Comparison of ENCODE assay signal across 1 cellular context in the genomic region with DNA sequence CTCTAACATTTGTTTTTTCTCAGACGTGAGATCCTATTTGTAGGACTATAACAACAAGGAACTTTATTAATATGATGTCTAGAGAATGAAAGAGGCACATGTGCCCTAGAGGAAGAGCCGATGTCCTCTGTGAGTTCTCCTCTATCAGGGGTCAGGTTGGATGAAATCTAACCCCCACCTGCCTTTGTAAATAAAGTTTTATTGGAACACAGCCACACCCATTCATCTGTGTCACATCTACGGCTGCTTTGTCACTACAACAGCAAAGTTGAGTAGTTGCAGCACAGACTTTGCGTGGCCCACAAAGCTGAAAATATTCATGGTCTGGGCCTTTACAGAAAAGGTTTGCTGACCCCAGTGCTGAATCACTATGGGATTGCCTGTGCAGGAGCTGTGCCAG.
TF ChIP-seq lines count a peak whose summit lies in the region.

No MANE protein-coding gene starts in this region.

TF ChIP-seq in GM23338, 12 proteins besides CTCF, POLR2A, EP300 and RAD21 (continued from another document):
- TF ChIP-seq, protein P1, sequence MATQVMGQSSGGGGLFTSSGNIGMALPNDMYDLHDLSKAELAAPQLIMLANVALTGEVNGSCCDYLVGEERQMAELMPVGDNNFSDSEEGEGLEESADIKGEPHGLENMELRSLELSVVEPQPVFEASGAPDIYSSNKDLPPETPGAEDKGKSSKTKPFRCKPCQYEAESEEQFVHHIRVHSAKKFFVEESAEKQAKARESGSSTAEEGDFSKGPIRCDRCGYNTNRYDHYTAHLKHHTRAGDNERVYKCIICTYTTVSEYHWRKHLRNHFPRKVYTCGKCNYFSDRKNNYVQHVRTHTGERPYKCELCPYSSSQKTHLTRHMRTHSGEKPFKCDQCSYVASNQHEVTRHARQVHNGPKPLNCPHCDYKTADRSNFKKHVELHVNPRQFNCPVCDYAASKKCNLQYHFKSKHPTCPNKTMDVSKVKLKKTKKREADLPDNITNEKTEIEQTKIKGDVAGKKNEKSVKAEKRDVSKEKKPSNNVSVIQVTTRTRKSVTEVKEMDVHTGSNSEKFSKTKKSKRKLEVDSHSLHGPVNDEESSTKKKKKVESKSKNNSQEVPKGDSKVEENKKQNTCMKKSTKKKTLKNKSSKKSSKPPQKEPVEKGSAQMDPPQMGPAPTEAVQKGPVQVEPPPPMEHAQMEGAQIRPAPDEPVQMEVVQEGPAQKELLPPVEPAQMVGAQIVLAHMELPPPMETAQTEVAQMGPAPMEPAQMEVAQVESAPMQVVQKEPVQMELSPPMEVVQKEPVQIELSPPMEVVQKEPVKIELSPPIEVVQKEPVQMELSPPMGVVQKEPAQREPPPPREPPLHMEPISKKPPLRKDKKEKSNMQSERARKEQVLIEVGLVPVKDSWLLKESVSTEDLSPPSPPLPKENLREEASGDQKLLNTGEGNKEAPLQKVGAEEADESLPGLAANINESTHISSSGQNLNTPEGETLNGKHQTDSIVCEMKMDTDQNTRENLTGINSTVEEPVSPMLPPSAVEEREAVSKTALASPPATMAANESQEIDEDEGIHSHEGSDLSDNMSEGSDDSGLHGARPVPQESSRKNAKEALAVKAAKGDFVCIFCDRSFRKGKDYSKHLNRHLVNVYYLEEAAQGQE (IDR thresholded peaks at IDR 0.05; ENCODE audit: unreplicated experiment): no peak
- TF ChIP-seq ZNF462 (CRISPR knock-in tag; IDR thresholded peaks at IDR 0.05) (no peak), EZH2 (IDR thresholded peaks at IDR 0.05; ENCODE audit: low read depth, unreplicated experiment) (no peak), ETS1 (IDR thresholded peaks at IDR 0.05) (no peak), CREB1 (CRISPR knock-in tag; IDR thresholded peaks at IDR 0.05; ENCODE audit: low read depth) (no peak), EZH2phosphoT487 (IDR thresholded peaks at IDR 0.05; ENCODE audit: unreplicated experiment) (no peak), NANOG (IDR thresholded peaks at IDR 0.05; ENCODE audit: borderline replicate concordance) (no peak), JUNB (IDR thresholded peaks at IDR 0.05; ENCODE audit: unreplicated experiment) (no peak), STAT1 (IDR thresholded peaks at IDR 0.05; ENCODE audit: unreplicated experiment) (no peak), ZNF331 (CRISPR knock-in tag; IDR thresholded peaks at IDR 0.05; ENCODE audit: low read depth) (no peak)
